8 cellular contexts compared by ENCODE assay signal in the genomic region with DNA sequence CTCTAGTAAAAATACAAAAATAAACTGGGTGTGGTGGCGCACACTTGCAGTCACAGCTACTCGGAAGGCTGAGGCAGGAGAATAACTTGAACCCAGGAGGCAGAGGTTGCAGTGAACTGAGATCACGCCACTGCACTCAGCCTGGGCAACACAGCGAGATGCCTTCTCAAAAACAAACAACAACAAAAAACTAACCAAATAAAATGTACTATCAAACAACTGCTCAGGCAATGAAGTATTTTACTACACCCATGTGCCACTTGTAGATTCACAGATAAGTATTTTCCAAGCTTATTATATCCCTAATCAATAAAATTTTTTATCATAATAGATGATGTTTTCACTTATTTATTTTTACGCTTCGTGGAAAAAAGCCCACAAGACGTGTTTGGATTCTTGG. TPM values are rescaled to one million over a fixed set of nuclear protein-coding genes. Genes with fewer than 3 reads are reported as not detected.
A peak's percentile ranks its signal among the peaks of the same experiment; 100 is the strongest.
DNase-seq lines count a peak whose midpoint lies in the region; TF ChIP-seq lines count a peak whose summit lies in the region.

No MANE protein-coding gene starts in this region.

- H3K9me3 ChIP-seq in SU-DHL-6 (ENCODE audit: insufficient read depth, low read length) (no peaks in the 10 kb centered on the region), fibroblast of lung (ENCODE audit: control insufficient read depth, insufficient read depth, low read depth, low read length) (no peaks in the 10 kb centered on the region)

- H3K27me3 ChIP-seq in GM06990 (replicated peaks; ENCODE audit: control insufficient read depth, insufficient read depth, low read length) (no peaks in the 10 kb centered on the region), SU-DHL-6 (ENCODE audit: low read length) (no peaks in the 10 kb centered on the region), fibroblast of lung (ENCODE audit: control insufficient read depth, insufficient read depth, low read length) (no peaks in the 10 kb centered on the region)

- H4K20me1 ChIP-seq in SU-DHL-6 (ENCODE audit: low read depth, low read length) (no peaks in the 10 kb centered on the region), fibroblast of lung (ENCODE audit: control insufficient read depth, extremely low read depth, insufficient read depth, low read length) (no peaks in the 10 kb centered on the region)

- H3K36me3 ChIP-seq in GM06990 (ENCODE audit: control insufficient read depth, insufficient read depth, low read length) (no peaks in the 10 kb centered on the region), SU-DHL-6 (ENCODE audit: low read length) (no peaks in the 10 kb centered on the region), fibroblast of lung (ENCODE audit: control insufficient read depth, insufficient read depth, low read length) (no peaks in the 10 kb centered on the region)

- H2AFZ ChIP-seq in SU-DHL-6 (ENCODE audit: low read depth, low read length, severe bottlenecking) (peak overlapping the region; percentile 95), fibroblast of lung (ENCODE audit: low read length) (peak overlapping the region; percentile 66)

- DNase-seq in GM06990 (ENCODE audit: extremely low read depth, insufficient read length) (no peak), fibroblast of lung (ENCODE audit: low read depth in 2 of 2) (no peak), retina (peak; percentile 6), GM10266 (ENCODE audit: extremely low spot score) (no peak), hepatic stellate cell (ENCODE audit: low spot score) (no peak), middle frontal gyrus (ENCODE audit: extremely low spot score, low spot score) (no peak), epidermal melanocyte (ENCODE audit: insufficient read length, low spot score) (no peak)

- no peaks in the 10 kb centered on the region; the same call in 1 of the 2 replicates for H3F3A ChIP-seq in SU-DHL-6 (ENCODE audit: insufficient read depth)

- H3K4me1 ChIP-seq in fibroblast of lung (ENCODE audit: control insufficient read depth, extremely low read depth, insufficient read depth, low read length) = no peaks in the 10 kb centered on the region

- no peak overlapping the region for H3K27ac ChIP-seq in SU-DHL-6 (ENCODE audit: low read depth, low read length)
- H3K27ac ChIP-seq in fibroblast of lung (ENCODE audit: insufficient read depth, low read length) = peak overlapping the region; percentile 97

- H3K79me2 ChIP-seq in SU-DHL-6 (ENCODE audit: insufficient read depth, low read length) (no peaks in the 10 kb centered on the region), fibroblast of lung (ENCODE audit: control insufficient read depth, insufficient read depth, low read length) (no peaks in the 10 kb centered on the region)

- TF ChIP-seq CTCF in GM06990 (IDR thresholded peaks at IDR 0.05; ENCODE audit: insufficient read depth, low read length, poor library complexity, severe bottlenecking) = no peak
- no peak for TF ChIP-seq CTCF in SU-DHL-6 (IDR thresholded peaks at IDR 0.05; ENCODE audit: insufficient read depth, low read length, poor library complexity, severe bottlenecking)
- TF ChIP-seq CTCF in fibroblast of lung (conservative IDR thresholded peaks at IDR 0.05 in 1 of 2, IDR thresholded peaks at IDR 0.05 in 1 of 2; ENCODE audit: low read depth in 1 of 2, low read length in 2 of 2) = no peak
- no peak for TF ChIP-seq CTCF in GM10266 (IDR thresholded peaks at IDR 0.05; ENCODE audit: control insufficient read depth, insufficient read depth, low read depth, missing control alignments)

- H3K4me3 ChIP-seq in GM06990 (replicated peaks; ENCODE audit: low read depth, low read length) (peak overlapping the region; percentile 82), SU-DHL-6 (ENCODE audit: insufficient read depth, low read length, poor library complexity, severe bottlenecking) (peak overlapping the region; percentile 93), fibroblast of lung (replicated peaks in 1 of 4; ENCODE audit: control extremely low read depth in 1 of 4, insufficient read depth in 1 of 4, low read depth in 3 of 4, low read length in 4 of 4) (peak overlapping the region; percentile 58 to 75 (median 71))

- peak overlapping the region; percentile 78 for H3K9ac ChIP-seq in SU-DHL-6 (ENCODE audit: low read length)
- peak overlapping the region; percentile 28 for H3K9ac ChIP-seq in fibroblast of lung (ENCODE audit: insufficient read depth, low read length)

- H3K4me2 ChIP-seq in SU-DHL-6 (ENCODE audit: low read depth, low read length, poor library complexity, severe bottlenecking) (peak overlapping the region; percentile 89), fibroblast of lung (ENCODE audit: extremely low read depth, insufficient read depth, low read length) (peak overlapping the region; percentile 9)

- no peaks in the 10 kb centered on the region for H3K9me2 ChIP-seq in SU-DHL-6 (replicated peaks; ENCODE audit: insufficient read depth, low read length)

RNA-seq across cellular contexts. Expression of a gene that starts 0.9 kb away (rescaled TPM):
- 1.8 and 2.3 TPM in 2 replicates for total RNA-seq in fibroblast of lung
- 0.54 and 0.75 TPM in 2 replicates for polyA plus RNA-seq in fibroblast of lung
- polyA plus RNA-seq in fibroblast of lung (2012) = 0.83 and 1.0 TPM in 2 replicates
- polyA minus RNA-seq in fibroblast of lung (ENCODE audit: low replicate concordance) = not detected in 2 replicates

RNA-seq across cellular contexts. Expression of a gene that starts 31.8 kb away (rescaled TPM):
- total RNA-seq in fibroblast of lung = 23.4 and 41.1 TPM in 2 replicates
- 60.4 and 81.0 TPM in 2 replicates for polyA plus RNA-seq in fibroblast of lung
- polyA plus RNA-seq in fibroblast of lung (2012) = 33.8 and 45.6 TPM in 2 replicates
- polyA minus RNA-seq in fibroblast of lung (ENCODE audit: low replicate concordance) = 17.2 and 37.0 TPM in 2 replicates
